8 cellular contexts compared by ENCODE assay signal in the genomic region with DNA sequence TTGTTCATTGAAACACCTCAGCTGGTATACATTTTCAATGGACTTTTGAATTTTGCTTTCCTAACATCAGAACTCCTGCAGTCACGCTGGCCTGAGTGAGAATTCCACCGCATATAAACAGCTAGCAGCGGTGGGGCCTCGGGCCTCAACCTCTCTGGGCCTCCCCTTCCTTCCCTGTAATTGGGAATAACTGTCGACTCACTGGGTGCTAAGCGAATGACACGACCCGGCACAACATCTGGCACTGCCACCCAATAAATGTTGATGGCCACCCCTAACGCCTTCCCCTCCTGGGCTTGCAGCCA. TPM values are rescaled to one million over a fixed set of nuclear protein-coding genes. Genes with fewer than 3 reads are reported as not detected.
DNase-seq lines count a peak whose midpoint lies in the region; TF ChIP-seq lines count a peak whose summit lies in the region.

No MANE protein-coding gene starts in this region.

- H3K4me1 ChIP-seq in mononuclear cell (ENCODE audit: insufficient read depth, low read length), result peaks cover 13% of the 10 kb centered on the region

- CTCF ChIA-PET in AG04449 (lab: Yijun Ruan, JAX), result interaction anchor here (1.0 to 1.3 kb wide), 3 partner anchors 19 to 689 kb away, joined by 3 to 4 read pairs (median 3); no protein-coding TSS in a partner anchor

- H3K4me3 ChIP-seq in AG04449 (ENCODE audit: low read depth, low read length) (peak overlapping the region; percentile 82), mononuclear cell (ENCODE audit: low read length) (peak overlapping the region; percentile 54)

- peaks cover 12% of the 10 kb centered on the region for H3K36me3 Mint-ChIP-seq in chondrocyte (ENCODE audit: low read depth)

- H3K4me1 Mint-ChIP-seq in chondrocyte (ENCODE audit: low read depth), result peaks cover 11% of the 10 kb centered on the region

- POLR2A ChIA-PET in AG04449 (lab: Yijun Ruan, JAX), result no interaction called here

- H3K4me3 Mint-ChIP-seq in chondrocyte (ENCODE audit: unreplicated experiment), result peak overlapping the region; percentile 96

- H3K27me3 ChIP-seq in mononuclear cell (ENCODE audit: insufficient read depth, low read length), result no peaks in the 10 kb centered on the region

- H3K27ac Mint-ChIP-seq in chondrocyte (ENCODE audit: unreplicated experiment), result peak overlapping the region; percentile 99

- no peak for TF ChIP-seq CTCF in AG04449 (IDR thresholded peaks at IDR 0.05; ENCODE audit: insufficient read depth, low read length, missing control alignments)
- TF ChIP-seq CTCF in chondrocyte (IDR thresholded peaks at IDR 0.05), result no peak

- no peak for DNase-seq in AG04449 (ENCODE audit: low read depth, low spot score)
- DNase-seq in KBM-7, result peak; percentile 52
- DNase-seq in chondrocyte (ENCODE audit: low spot score), result no peak
- no peak for DNase-seq in SKM-1 treated with dmso at 0.1 percent for 144 hours (lab: John Stamatoyannopoulos, UW; ENCODE audit: unreplicated experiment)
- DNase-seq in germinal center (ENCODE audit: low spot score), result no peak
- no peak for DNase-seq in stimulated activated CD4-positive, alpha-beta T cell treated with anti-CD3 and anti-CD28 coated beads, Interleukin-2, amount 100 ng/mL, for 24 hours
- DNase-seq in SW 1271 (lab: John Stamatoyannopoulos, UW), result no peak

- no peaks in the 10 kb centered on the region for H3K9me3 ChIP-seq in mononuclear cell (ENCODE audit: low read depth, low read length)

- in situ Hi-C loops in KBM-7 (cut with MboI; ENCODE audit: low pct_unique_long_range_greater_than_20kb, low sequenced_read_pairs), result no loop called here

- no peaks in the 10 kb centered on the region for H3K27me3 Mint-ChIP-seq in chondrocyte (ENCODE audit: low read depth)

- no peaks in the 10 kb centered on the region for H3K9me3 Mint-ChIP-seq in chondrocyte (ENCODE audit: low read depth)

RNA-seq across cellular contexts. Expression of gene RCC1L, which starts 0.7 kb away (rescaled TPM):
- total RNA-seq in chondrocyte (33.0 to 43.4 TPM (median 33.7 TPM) in 3 replicates), mononuclear cell (15.7 TPM)

RNA-seq across cellular contexts. Expression of gene GTF2IRD2B, which starts 19.5 kb away (rescaled TPM):
- total RNA-seq in chondrocyte (17.8 to 21.9 TPM (median 19.6 TPM) in 3 replicates), mononuclear cell (36.7 TPM)
